ENCODE assay signal across 8 cellular contexts in the genomic region with DNA sequence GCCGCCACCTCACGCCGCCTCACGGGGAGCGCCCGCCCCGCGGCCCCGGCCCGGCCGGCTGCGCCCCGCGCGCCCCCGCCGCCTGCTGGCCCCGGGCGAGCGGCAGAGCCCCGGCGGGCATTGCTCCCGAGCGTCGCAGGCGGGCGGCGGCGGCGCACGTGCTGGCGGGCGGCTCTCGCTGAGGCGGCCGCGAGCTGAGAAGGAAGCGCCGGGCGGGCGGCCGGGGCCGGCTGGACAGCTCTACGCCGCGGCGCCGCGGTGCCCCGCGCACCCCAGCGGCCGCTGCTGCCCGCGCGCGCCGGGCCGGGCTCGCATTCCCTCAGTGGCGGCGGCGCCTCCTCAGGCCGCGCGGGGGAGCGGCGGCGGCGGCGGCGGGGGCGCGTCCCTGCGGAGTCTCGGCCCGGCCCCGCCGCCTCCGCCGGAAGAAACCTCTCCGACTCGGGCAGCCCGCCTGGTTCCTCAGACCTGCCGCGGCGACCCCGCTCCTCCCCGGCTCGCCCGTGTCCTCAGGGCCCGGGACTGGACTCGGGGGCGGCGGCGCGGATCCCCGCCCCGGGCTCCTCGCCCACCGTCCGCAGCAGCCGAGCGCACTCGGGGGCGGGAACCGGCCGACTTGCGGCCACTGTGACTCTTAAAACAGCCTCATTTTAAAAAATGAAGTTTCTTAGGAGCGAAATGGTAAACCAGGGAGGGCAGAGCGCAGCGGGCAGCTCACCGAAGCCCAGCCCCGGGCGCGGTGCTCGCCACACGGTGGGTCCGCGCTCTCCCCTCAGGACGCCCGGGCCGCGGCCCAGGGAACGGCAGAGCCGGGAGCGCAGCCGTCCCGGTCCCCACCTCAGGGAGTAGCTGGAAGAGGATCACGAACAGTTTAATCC.
DNase-seq lines count a peak whose midpoint lies in the region; ATAC-seq and TF ChIP-seq lines count a peak whose summit lies in the region.

PITPNM2 (minus strand) TSS at position 287 of the 875 bp plus-strand sequence. CDS start 116,500 bp downstream, outside the sequence.

- peak within 1 kb of the TSS; percentile 86 for H3K27ac Mint-ChIP-seq in stimulated activated naive CD8-positive, alpha-beta T cell treated with anti-CD3 and anti-CD28 coated beads, Interleukin-15, Interleukin-2, amounts not matched to agents 100 ng/mL and 50 ng/mL, for 24 hours

- H3K36me3 Mint-ChIP-seq in stimulated activated naive CD8-positive, alpha-beta T cell treated with anti-CD3 and anti-CD28 coated beads, Interleukin-15, Interleukin-2, amounts not matched to agents 100 ng/mL and 50 ng/mL, for 24 hours (ENCODE audit: low read depth), result peaks cover 17% of the 10 kb centered on the region

- ATAC-seq in GM18502 (IDR thresholded peaks at IDR 0.05; ENCODE audit: poor library complexity, unreplicated experiment) (peak; percentile 63), HG03045 (IDR thresholded peaks at IDR 0.05; ENCODE audit: unreplicated experiment) (peak; percentile 66), HG03565 (IDR thresholded peaks at IDR 0.05; ENCODE audit: unreplicated experiment) (no peak)

- DNase-seq in NT2/D1 (ENCODE audit: low read depth, low spot score), result no peak
- DNase-seq in activated T-cell treated with anti-CD3 and anti-CD28 coated beads for 4 hours, result peak; percentile 38
- DNase-seq in erythroblast (lab: John Stamatoyannopoulos, UW), result peak; percentile 71 to 83

- H3K9ac ChIP-seq in NT2/D1 (ENCODE audit: insufficient read length, low read depth) (peak within 1 kb of the TSS; percentile 88), mucosa of stomach (ENCODE audit: low read length) (peak within 1 kb of the TSS; percentile 70)

- H3K9me3 Mint-ChIP-seq in stimulated activated naive CD8-positive, alpha-beta T cell treated with anti-CD3 and anti-CD28 coated beads, Interleukin-15, Interleukin-2, amounts not matched to agents 100 ng/mL and 50 ng/mL, for 24 hours, result no peaks in the 10 kb centered on the region

- H3K9me3 ChIP-seq in NT2/D1 (ENCODE audit: insufficient read depth, low read length), result no peaks in the 10 kb centered on the region
- H3K9me3 ChIP-seq in mucosa of stomach (ENCODE audit: control insufficient read depth, low read length), result no peaks in the 10 kb centered on the region

- H3K36me3 ChIP-seq in NT2/D1 (ENCODE audit: insufficient read depth, insufficient read length, low read length), result peaks cover 20% of the 10 kb centered on the region
- H3K36me3 ChIP-seq in mucosa of stomach (ENCODE audit: control insufficient read depth, insufficient read depth, low read length), result no peaks in the 10 kb centered on the region

- H3K27me3 ChIP-seq in NT2/D1 (ENCODE audit: insufficient read depth, insufficient read length) (peaks cover 26% of the 10 kb centered on the region), mucosa of stomach (ENCODE audit: control insufficient read depth, insufficient read depth, low read length) (peaks cover 15% of the 10 kb centered on the region)

- peak within 1 kb of the TSS; percentile 82 for H3K4me3 Mint-ChIP-seq in stimulated activated naive CD8-positive, alpha-beta T cell treated with anti-CD3 and anti-CD28 coated beads, Interleukin-15, Interleukin-2, amounts not matched to agents 100 ng/mL and 50 ng/mL, for 24 hours

- TF ChIP-seq POLR2A in erythroblast (IDR thresholded peaks at IDR 0.05; ENCODE audit: low read length), result no peak

- H3K4me1 ChIP-seq in NT2/D1 (ENCODE audit: insufficient read depth, insufficient read length) (peaks cover 18% of the 10 kb centered on the region), mucosa of stomach (ENCODE audit: control insufficient read depth, insufficient read depth, low read length) (peaks cover 15% of the 10 kb centered on the region)

- H3K4me3 ChIP-seq in NT2/D1 (ENCODE audit: insufficient read length, low read depth) (peak within 1 kb of the TSS; percentile 55), mucosa of stomach (ENCODE audit: low read length) (peak within 1 kb of the TSS; percentile 9)

- H3K27me3 Mint-ChIP-seq in stimulated activated naive CD8-positive, alpha-beta T cell treated with anti-CD3 and anti-CD28 coated beads, Interleukin-15, Interleukin-2, amounts not matched to agents 100 ng/mL and 50 ng/mL, for 24 hours, result no peaks in the 10 kb centered on the region

- H3K4me1 Mint-ChIP-seq in stimulated activated naive CD8-positive, alpha-beta T cell treated with anti-CD3 and anti-CD28 coated beads, Interleukin-15, Interleukin-2, amounts not matched to agents 100 ng/mL and 50 ng/mL, for 24 hours (ENCODE audit: low read depth), result peaks cover 31% of the 10 kb centered on the region
